7 cellular contexts compared by ENCODE assay signal in the genomic region with DNA sequence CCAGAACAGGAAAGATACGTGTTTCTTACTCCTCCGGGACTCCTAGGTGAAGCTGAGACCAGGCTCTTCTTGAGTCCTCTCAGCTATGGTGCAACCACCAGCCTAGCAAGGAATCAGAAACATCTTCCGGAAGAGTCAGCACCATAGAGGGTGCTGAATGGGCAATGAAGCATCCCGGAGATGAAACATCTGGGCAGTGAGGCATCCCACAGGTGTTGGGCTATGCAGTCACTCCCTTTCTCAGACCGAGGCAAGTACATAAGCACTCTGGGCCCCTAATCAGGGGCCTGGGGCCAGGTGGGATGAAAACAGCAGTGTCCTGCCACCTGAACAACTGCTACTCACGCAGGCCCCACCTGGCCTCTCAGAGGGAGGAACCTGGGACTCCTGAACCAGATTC. TPM values are rescaled to one million over a fixed set of nuclear protein-coding genes. Genes with fewer than 3 reads are reported as not detected.
DNase-seq lines count a peak whose midpoint lies in the region; ATAC-seq and TF ChIP-seq lines count a peak whose summit lies in the region.

No MANE protein-coding gene starts in this region.

- TF ChIP-seq POLR2A in GM19193 (IDR thresholded peaks at IDR 0.05; ENCODE audit: extremely low read depth, insufficient read depth, insufficient read length) (peak; percentile 10), uterus (IDR thresholded peaks at IDR 0.05) (no peak)

- no peak overlapping the region for H3K27ac ChIP-seq in uterus

- DNase-seq in kidney epithelial cell (ENCODE audit: low read depth) (no peak), uterus (no peak), NCI-H1105 treated with DMSO at 0.1 percent for 48 hours (lab: John Stamatoyannopoulos, UW) (no peak)
- DNase-seq in central memory CD4-positive, alpha-beta T cell = no peak

- H3K36me3 Mint-ChIP-seq in activated T-helper 17 cell treated with anti-CD3 and anti-CD28 coated beads, Interleukin-2, amount 50 U/mL, for 72 hours (ENCODE audit: low read depth) = peaks cover 6% of the 10 kb centered on the region

- no peak for TF ChIP-seq CTCF in kidney epithelial cell (IDR thresholded peaks at IDR 0.05; ENCODE audit: insufficient read depth, low read length, poor library complexity, severe bottlenecking)
- TF ChIP-seq CTCF in uterus (IDR thresholded peaks at IDR 0.05) = no peak

- H3K27me3 ChIP-seq in kidney epithelial cell (ENCODE audit: control insufficient read depth, insufficient read depth, low read length) (no peaks in the 10 kb centered on the region), uterus (no peaks in the 10 kb centered on the region)

- peaks cover 28% of the 10 kb centered on the region for H3K4me1 Mint-ChIP-seq in activated T-helper 17 cell treated with anti-CD3 and anti-CD28 coated beads, Interleukin-2, amount 50 U/mL, for 72 hours

- peaks cover 16 to 24% of the 10 kb centered on the region in 2 donors for H3K4me1 ChIP-seq in uterus

- H3K4me3 ChIP-seq in kidney epithelial cell (ENCODE audit: low read depth, low read length) (peak overlapping the region; percentile 71), uterus (peak overlapping the region; percentile 67 to 77)

- intact Hi-C loops in uterus (cut with DNase I; ENCODE audit: low total_unique reads) = no loop called here

- no peaks in the 10 kb centered on the region for H3K27me3 Mint-ChIP-seq in activated T-helper 17 cell treated with anti-CD3 and anti-CD28 coated beads, Interleukin-2, amount 50 U/mL, for 72 hours

- H3K36me3 ChIP-seq in kidney epithelial cell (ENCODE audit: control insufficient read depth, insufficient read depth, low read length) = no peaks in the 10 kb centered on the region
- no peaks in the 10 kb centered on the region for H3K36me3 ChIP-seq in uterus

- peak overlapping the region; percentile 37 for H3K27ac Mint-ChIP-seq in activated T-helper 17 cell treated with anti-CD3 and anti-CD28 coated beads, Interleukin-2, amount 50 U/mL, for 72 hours

- no peaks in the 10 kb centered on the region for H3K9me3 ChIP-seq in uterus

- H3K4me3 Mint-ChIP-seq in activated T-helper 17 cell treated with anti-CD3 and anti-CD28 coated beads, Interleukin-2, amount 50 U/mL, for 72 hours = peak overlapping the region; percentile 92

- no peaks in the 10 kb centered on the region for H3K9me3 Mint-ChIP-seq in activated T-helper 17 cell treated with anti-CD3 and anti-CD28 coated beads, Interleukin-2, amount 50 U/mL, for 72 hours

- peak; percentile 21 for ATAC-seq in HG03095 (IDR thresholded peaks at IDR 0.05; ENCODE audit: unreplicated experiment)
- no peak for ATAC-seq in activated T-helper 17 cell treated with anti-CD3 and anti-CD28 coated beads, Interleukin-2, amount 50 U/mL, for 72 hours (replicated peaks)

RNA-seq across cellular contexts. Expression of gene CAPN10, which starts 1.4 kb away (rescaled TPM):
- 10 to 100 TPM; 28.6 to 42.3 TPM for total RNA-seq in activated T-helper 17 cell treated with anti-CD3 and anti-CD28 coated beads, Interleukin-2, amount 50 U/mL, for 72 hours
- total RNA-seq in kidney epithelial cell (31.5 and 39.2 TPM in 2 replicates), uterus (10 to 100 TPM in 3 of 4 donors, 1 to 10 TPM in 1; 2.8 to 39.6 (median 21.6) TPM)

RNA-seq across cellular contexts. Expression of gene RNPEPL1, which starts 16.8 kb away (rescaled TPM):
- total RNA-seq in activated T-helper 17 cell treated with anti-CD3 and anti-CD28 coated beads, Interleukin-2, amount 50 U/mL, for 72 hours = 10 to 100 TPM; 27.2 to 52.7 TPM
- 91.3 and 122 TPM in 2 replicates for total RNA-seq in kidney epithelial cell
- 10 to 100 TPM in 2 of 4 donors, 1 to 10 TPM in 2; 7.2 to 38.7 (median 14.4) TPM for total RNA-seq in uterus

RNA-seq across cellular contexts. Expression of gene DUSP28, which starts 24.9 kb away (rescaled TPM):
- total RNA-seq in activated T-helper 17 cell treated with anti-CD3 and anti-CD28 coated beads, Interleukin-2, amount 50 U/mL, for 72 hours = 1 to 10 TPM; 3.6 to 8.3 TPM
- total RNA-seq in kidney epithelial cell (4.2 and 7.6 TPM in 2 replicates), uterus (1 to 10 TPM in 3 of 4 donors, under 1 TPM in 1; 0.26 to 3.7 (median 2.6) TPM)

RNA-seq across cellular contexts. Expression of gene ANKMY1, which starts 27.3 kb away (rescaled TPM):
- total RNA-seq in activated T-helper 17 cell treated with anti-CD3 and anti-CD28 coated beads, Interleukin-2, amount 50 U/mL, for 72 hours = 10 to 100 TPM; 14.5 to 28.8 TPM
- 7.1 and 13.1 TPM in 2 replicates for total RNA-seq in kidney epithelial cell
- 10 to 100 TPM; 13.3 to 40.8 (median 22.0) TPM for total RNA-seq in uterus

RNA-seq across cellular contexts. Expression of gene GPR35, which starts 40.2 kb away (rescaled TPM):
- 1 to 10 TPM; 2.0 to 4.4 TPM for total RNA-seq in activated T-helper 17 cell treated with anti-CD3 and anti-CD28 coated beads, Interleukin-2, amount 50 U/mL, for 72 hours
- total RNA-seq in kidney epithelial cell (0.62 and 1.3 TPM in 2 replicates), uterus (1 to 10 TPM in 2 of 4 donors, under 1 TPM in 1, not detected in 1; 0.51 to 7.9 (median 1.7) TPM)
